ENCODE assay signal across 8 cellular contexts in the genomic region with DNA sequence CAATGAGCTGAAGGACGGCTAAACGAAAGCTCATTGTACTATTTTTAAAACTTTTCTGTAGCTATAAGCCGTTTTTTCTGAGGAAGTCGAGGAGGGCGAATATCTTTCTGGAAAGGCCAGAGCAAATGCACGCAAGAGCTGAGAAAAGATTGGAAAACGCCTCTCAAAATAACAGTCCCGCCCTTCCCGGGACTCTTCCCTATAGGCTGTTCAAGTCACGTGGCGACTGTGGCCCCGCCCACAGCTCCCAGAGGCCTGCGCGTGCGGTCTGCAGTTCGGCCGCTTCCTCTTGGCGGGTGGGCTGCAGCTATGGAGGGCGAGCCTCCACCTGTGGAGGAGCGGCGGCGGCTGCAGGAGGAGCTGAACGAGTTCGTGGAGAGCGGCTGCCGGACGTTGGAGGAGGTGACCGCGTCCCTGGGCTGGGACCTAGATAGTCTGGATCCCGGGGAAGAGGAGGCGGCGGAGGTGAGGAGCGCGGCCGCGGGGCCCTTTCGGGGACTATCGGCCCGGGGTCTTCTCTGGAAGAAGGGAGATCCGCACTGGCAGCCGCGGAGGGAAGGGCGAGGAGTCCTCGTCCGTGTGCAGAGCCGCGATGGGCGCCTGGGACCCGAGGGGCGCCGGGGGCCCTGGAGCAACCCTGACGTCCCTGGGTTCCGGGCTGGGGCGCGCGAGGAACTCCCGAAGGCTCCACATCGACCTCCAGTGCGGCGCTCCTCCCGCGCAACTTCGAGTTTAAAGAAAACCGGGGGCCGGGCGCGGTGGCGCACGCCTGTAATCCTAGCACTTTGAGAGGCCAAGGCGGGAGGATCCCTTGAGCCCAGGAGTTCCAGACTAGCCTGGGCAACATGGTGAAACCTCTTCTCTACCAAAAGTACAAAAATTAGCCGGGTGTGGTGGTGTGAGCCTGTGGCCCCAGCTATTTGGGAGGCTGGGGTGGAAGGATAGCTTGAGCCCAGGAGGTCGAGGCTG. TPM values are rescaled to one million over a fixed set of nuclear protein-coding genes. Genes with fewer than 3 reads are reported as not detected.
DNase-seq lines count a peak whose midpoint lies in the region; ATAC-seq and FAIRE-seq lines count a peak whose summit lies in the region.

A gene with protein sequence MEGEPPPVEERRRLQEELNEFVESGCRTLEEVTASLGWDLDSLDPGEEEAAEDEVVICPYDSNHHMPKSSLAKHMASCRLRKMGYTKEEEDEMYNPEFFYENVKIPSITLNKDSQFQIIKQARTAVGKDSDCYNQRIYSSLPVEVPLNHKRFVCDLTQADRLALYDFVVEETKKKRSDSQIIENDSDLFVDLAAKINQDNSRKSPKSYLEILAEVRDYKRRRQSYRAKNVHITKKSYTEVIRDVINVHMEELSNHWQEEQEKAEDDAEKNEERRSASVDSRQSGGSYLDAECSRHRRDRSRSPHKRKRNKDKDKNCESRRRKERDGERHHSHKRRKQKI (plus strand): TSS at position 250 of the 969 bp plus-strand sequence. CDS start 60 bp downstream, at position 310.

- peak within 1 kb of the TSS; percentile 93 for H3K27ac Mint-ChIP-seq in activated T-cell treated with anti-CD3 and anti-CD28 coated beads, Interleukin-2, amount 50 U/mL, for 72 hours
- H3K27ac Mint-ChIP-seq in naive B cell = peak within 1 kb of the TSS; percentile 71 to 98 (median 93)
- peak within 1 kb of the TSS; percentile 95 for H3K27ac Mint-ChIP-seq in stimulated activated memory B cell treated with anti-CD40 and anti-IgM and Interleukin-4, amounts not matched to agents 10 μg/mL and 1 μg/mL and 100 μg/mL, for 72 hours

- peaks cover 49% of the 10 kb centered on the region for H3K4me1 Mint-ChIP-seq in activated T-cell treated with anti-CD3 and anti-CD28 coated beads, Interleukin-2, amount 50 U/mL, for 72 hours (ENCODE audit: low read depth)
- H3K4me1 Mint-ChIP-seq in naive B cell = peaks cover 33 to 43% (median 43%) of the 10 kb centered on the region in 3 donors
- H3K4me1 Mint-ChIP-seq in stimulated activated memory B cell treated with anti-CD40 and anti-IgM and Interleukin-4, amounts not matched to agents 10 μg/mL and 1 μg/mL and 100 μg/mL, for 72 hours = peaks cover 44% of the 10 kb centered on the region

- peaks cover 25% of the 10 kb centered on the region for H3K36me3 ChIP-seq in KOPT-K1 (ENCODE audit: insufficient read depth, low read length)

- H3K4me3 Mint-ChIP-seq in activated T-cell treated with anti-CD3 and anti-CD28 coated beads, Interleukin-2, amount 50 U/mL, for 72 hours = peak within 1 kb of the TSS; percentile 94 to 98
- peak within 1 kb of the TSS; percentile 91 to 100 (median 98) for H3K4me3 Mint-ChIP-seq in naive B cell
- peak within 1 kb of the TSS; percentile 98 for H3K4me3 Mint-ChIP-seq in stimulated activated memory B cell treated with anti-CD40 and anti-IgM and Interleukin-4, amounts not matched to agents 10 μg/mL and 1 μg/mL and 100 μg/mL, for 72 hours

- peaks cover 5 to 7% of the 10 kb centered on the region in 2 donors for H3K36me3 Mint-ChIP-seq in activated T-cell treated with anti-CD3 and anti-CD28 coated beads, Interleukin-2, amount 50 U/mL, for 72 hours (ENCODE audit: insufficient read depth in 2 of 2)
- H3K36me3 Mint-ChIP-seq in naive B cell = peaks cover 5 to 7% of the 10 kb centered on the region in 2 donors
- peaks cover 15% of the 10 kb centered on the region for H3K36me3 Mint-ChIP-seq in stimulated activated memory B cell treated with anti-CD40 and anti-IgM and Interleukin-4, amounts not matched to agents 10 μg/mL and 1 μg/mL and 100 μg/mL, for 72 hours

- H3K27me3 Mint-ChIP-seq in activated T-cell treated with anti-CD3 and anti-CD28 coated beads, Interleukin-2, amount 50 U/mL, for 72 hours (ENCODE audit: low read depth) = no peaks in the 10 kb centered on the region
- H3K27me3 Mint-ChIP-seq in naive B cell = peaks cover 0 to 3% (median under 1%) of the 10 kb centered on the region in 3 donors
- H3K27me3 Mint-ChIP-seq in stimulated activated memory B cell treated with anti-CD40 and anti-IgM and Interleukin-4, amounts not matched to agents 10 μg/mL and 1 μg/mL and 100 μg/mL, for 72 hours = no peaks in the 10 kb centered on the region

- H3K9me3 Mint-ChIP-seq in activated T-cell treated with anti-CD3 and anti-CD28 coated beads, Interleukin-2, amount 50 U/mL, for 72 hours = no peaks in the 10 kb centered on the region
- no peaks in the 10 kb centered on the region for H3K9me3 Mint-ChIP-seq in naive B cell
- no peaks in the 10 kb centered on the region for H3K9me3 Mint-ChIP-seq in stimulated activated memory B cell treated with anti-CD40 and anti-IgM and Interleukin-4, amounts not matched to agents 10 μg/mL and 1 μg/mL and 100 μg/mL, for 72 hours

- no peaks in the 10 kb centered on the region for H3K9me3 ChIP-seq in KOPT-K1 (ENCODE audit: insufficient read depth, low read length, poor library complexity, severe bottlenecking)

- peak; percentile 73 for FAIRE-seq in RCC 7860 (lab: Jason Lieb, UNC)

- H3K27ac ChIP-seq in KOPT-K1 (ENCODE audit: low read depth, low read length, poor library complexity, severe bottlenecking) = peak within 1 kb of the TSS; percentile 79

- ATAC-seq in GM21786 (IDR thresholded peaks at IDR 0.05; ENCODE audit: unreplicated experiment) (peak; percentile 100), naive B cell (ENCODE audit: low read depth in 2 of 2) (peak; percentile 99 to 100)
- peak; percentile 100 for ATAC-seq in activated T-cell treated with anti-CD3 and anti-CD28 coated beads, Interleukin-2, amount 50 U/mL, for 72 hours (replicated peaks in 1 of 2)
- ATAC-seq in stimulated activated memory B cell treated with anti-CD40 and anti-IgM and Interleukin-4, amounts not matched to agents 10 μg/mL and 1 μg/mL and 100 μg/mL, for 72 hours = peak; percentile 100

- DNase-seq in DMS79 (lab: John Stamatoyannopoulos, UW) = peak; percentile 61
- peak; percentile 71 for DNase-seq in RCC 7860 (ENCODE audit: low spot score)
- peak; percentile 94 for DNase-seq in activated T-cell treated with anti-CD3 and anti-CD28 coated beads, Interleukin-2, amount 50 U/mL, for 72 hours
- peak; percentile 89 for DNase-seq in fibroblast of gingiva (ENCODE audit: low read depth)
- DNase-seq in naive B cell = peak; percentile 89

RNA-seq across cellular contexts. Expression of the gene that starts here (rescaled TPM):
- total RNA-seq in activated T-cell treated with anti-CD3 and anti-CD28 coated beads, Interleukin-2, amount 50 U/mL, for 72 hours = 10 to 100 TPM; 23.8 to 26.9 TPM
- 10 to 100 TPM in 4 of 6 donors, 1 to 10 TPM in 2; 5.3 to 15.1 (median 11.0) TPM for polyA plus RNA-seq in naive B cell (ENCODE audit: low read depth in 6 of 6)

Comparison
In these comparisons a context has a peak if more than half of its experiments do, and no peak if none do; other contexts are left out.
1. Peak in every context shown above with its lines: DNase-seq, ATAC-seq and H3K27ac ChIP-seq.